8 cellular contexts compared by ENCODE assay signal in the genomic region with DNA sequence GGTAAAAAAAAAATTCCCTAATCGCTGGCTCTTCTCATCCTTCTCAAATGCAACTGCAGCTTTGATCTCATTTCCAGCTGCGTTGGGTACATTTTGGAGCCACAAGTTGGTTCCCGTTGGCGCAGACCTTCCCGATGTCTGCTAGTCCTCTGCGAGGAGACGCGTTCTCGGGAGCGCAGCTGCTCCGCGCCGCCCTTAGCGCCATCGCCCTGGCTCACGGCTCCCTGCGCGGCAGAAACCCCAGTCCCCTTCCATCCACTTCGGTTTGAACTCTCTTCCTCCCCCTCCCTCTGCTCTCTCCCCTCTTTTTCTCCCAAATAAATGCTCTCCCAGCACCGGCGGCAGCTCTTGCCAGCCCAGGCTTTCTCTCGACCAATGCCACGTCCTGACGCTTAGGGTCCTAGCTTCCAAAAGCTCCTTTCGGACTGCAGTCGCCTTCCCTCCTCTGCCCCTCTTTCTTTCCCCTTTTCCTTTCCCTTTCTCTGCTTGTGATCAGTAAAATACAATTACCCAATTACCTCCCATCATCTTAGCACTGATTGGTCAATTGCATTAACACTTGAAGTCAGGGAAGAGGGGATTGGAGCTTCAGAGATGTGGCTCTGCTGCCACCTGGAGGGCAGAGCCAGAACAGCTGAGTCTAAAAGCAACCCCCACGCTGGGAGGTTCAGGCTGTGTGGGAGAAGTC.
DNase-seq lines count a peak whose midpoint lies in the region; ATAC-seq and TF ChIP-seq lines count a peak whose summit lies in the region.

No MANE protein-coding gene starts in this region.

- 1% methylated on average over 27 of the region's 27 CpGs for WGBS in testis, 2 donors

- H3K36me3 ChIP-seq in mucosa of descending colon (ENCODE audit: low read depth) (no peaks in the 10 kb centered on the region), testis (ENCODE audit: low read depth, missing control alignments) (no peaks in the 10 kb centered on the region)

- no peaks in the 10 kb centered on the region for H3K27me3 ChIP-seq in testis

- H3K27ac ChIP-seq in testis: no peak overlapping the region

- peak in 12 of 14 donors; percentile 47 to 87 (median 74) for DNase-seq in C1 segment of cervical spinal cord (lab: John Stamatoyannopoulos, UW)
- DNase-seq in NCI-H2081 treated with DMSO at 0.1 percent for 48 hours (lab: John Stamatoyannopoulos, UW): peak; percentile 48
- peak; percentile 31 for DNase-seq in activated CD4-positive, CD25-positive, alpha-beta regulatory T cell treated with anti-CD3 and anti-CD28 coated beads, Interleukin-2, amount 50 U/mL, for 72 hours
- peak in 2 of 3 donors; percentile 45 to 51 for DNase-seq in mucosa of descending colon
- peak; percentile 81 for DNase-seq in testis

- peak; percentile 40 for TF ChIP-seq CTCF in mucosa of descending colon (IDR thresholded peaks at IDR 0.05)
- peak; percentile 73 to 84 (median 79) for TF ChIP-seq CTCF in testis (IDR thresholded peaks at IDR 0.05)

- H3K4me3 ChIP-seq in mucosa of descending colon (no peak overlapping the region), testis (peak overlapping the region; percentile 23 to 61)

- intact Hi-C loops in mucosa of descending colon (cut with DNase I, micrococcal nuclease): no loop called here
- intact Hi-C loops in testis (cut with DNase I; ENCODE audit: low total_unique reads): no loop called here

- H3K4me1 ChIP-seq in mucosa of descending colon (ENCODE audit: low read depth): no peaks in the 10 kb centered on the region
- H3K4me1 ChIP-seq in testis: no peaks in the 10 kb centered on the region

- peak; percentile 87 for ATAC-seq in GM18520 (IDR thresholded peaks at IDR 0.05; ENCODE audit: unreplicated experiment)
- ATAC-seq in HG03025 (IDR thresholded peaks at IDR 0.05; ENCODE audit: low FRiP score, unreplicated experiment): peak; percentile 95
- ATAC-seq in esophagus mucosa: peak; percentile 79
- ATAC-seq in mucosa of descending colon: peak; percentile 83

- TF ChIP-seq POLR2A in testis (IDR thresholded peaks at IDR 0.05): no peak

- H3K9me3 ChIP-seq in mucosa of descending colon (no peaks in the 10 kb centered on the region), testis (no peaks in the 10 kb centered on the region)

Comparison
In these comparisons a context has a peak if more than half of its experiments do, and no peak if none do; other contexts are left out.
1. DNase-seq: peak in every context shown above with its lines; median percentile 81 in testis; 74 in C1 segment of cervical spinal cord; 48 in NCI-H2081 treated with DMSO at 0.1 percent for 48 hours; 48 in mucosa of descending colon; 31 in activated CD4-positive, CD25-positive, alpha-beta regulatory T cell treated with anti-CD3 and anti-CD28 coated beads, Interleukin-2, amount 50 U/mL, for 72 hours.